ENCODE assay signal across 8 cellular contexts in the genomic region with DNA sequence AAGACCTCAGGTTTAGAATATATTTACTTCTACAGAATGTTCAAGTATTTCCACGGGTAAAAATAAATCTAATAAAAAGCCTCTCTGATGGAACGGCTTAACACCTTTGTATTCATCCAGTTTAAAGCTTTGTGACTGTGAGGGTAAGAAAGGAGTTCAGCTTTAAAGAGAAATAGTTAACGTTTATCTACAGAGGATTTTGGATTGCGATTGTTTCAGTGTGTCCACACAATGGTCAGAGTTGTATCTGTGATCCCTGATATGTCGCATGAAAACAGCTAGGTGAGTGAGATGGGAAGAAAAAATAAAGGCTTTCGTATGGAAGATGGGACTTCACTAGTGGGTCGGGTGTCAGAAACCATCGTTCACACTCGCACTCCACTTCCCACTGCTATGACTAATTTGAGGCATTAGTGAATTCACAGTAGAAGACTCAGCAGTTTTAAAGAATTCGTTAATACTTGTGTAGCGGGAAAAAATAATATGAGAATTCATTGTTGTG. TPM values are rescaled to one million over a fixed set of nuclear protein-coding genes. Genes with fewer than 3 reads are reported as not detected.
DNase-seq lines count a peak whose midpoint lies in the region; ATAC-seq, FAIRE-seq and TF ChIP-seq lines count a peak whose summit lies in the region.

No MANE protein-coding gene starts in this region.

- FAIRE-seq in kidney (lab: Jason Lieb, UNC) (no peak), HTR-8/SVneo (lab: Jason Lieb, UNC) (no peak)

- peak overlapping the region in 2 of 3 donors; percentile 72 to 88 for H3K27ac Mint-ChIP-seq in CD4-positive, CD25-positive, alpha-beta regulatory T cell

- peaks cover 21 to 51% (median 33%) of the 10 kb centered on the region in 4 donors for H3K4me1 Mint-ChIP-seq in CD4-positive, CD25-positive, alpha-beta regulatory T cell

- peak overlapping the region; percentile 94 for H3K4me2 ChIP-seq in IMR-90 (ENCODE audit: low read depth, low read length)

- no peak for ATAC-seq in CD4-positive, CD25-positive, alpha-beta regulatory T cell (ENCODE audit: low read depth in 2 of 2)
- ATAC-seq in IMR-90 (ENCODE audit: low read depth) (no peak), HG02678 (IDR thresholded peaks at IDR 0.05; ENCODE audit: unreplicated experiment) (no peak), HG03159 (IDR thresholded peaks at IDR 0.05; ENCODE audit: unreplicated experiment) (no peak)

- H3K14ac ChIP-seq in IMR-90 (replicated peaks; ENCODE audit: low read depth, low read length), result no peak overlapping the region

- peak overlapping the region; percentile 12; the same call in 1 of the 2 replicates for H3K9ac ChIP-seq in IMR-90 (ENCODE audit: low read depth, low read length)
- peak overlapping the region; percentile 77 for H3K9ac ChIP-seq in adipocyte (ENCODE audit: low read length)
- H3K9ac ChIP-seq in kidney (ENCODE audit: low read length in 2 of 2), result peak overlapping the region; percentile 11 to 43
- H3K9ac ChIP-seq in stomach smooth muscle (ENCODE audit: low read length in 2 of 2), result peak overlapping the region; percentile 7 to 58

- TF ChIP-seq POLR2A in IMR-90 (IDR thresholded peaks at IDR 0.05; ENCODE audit: low read depth, low read length), result no peak

- no peak for TF ChIP-seq CTCF in IMR-90 (conservative IDR thresholded peaks at IDR 0.05; ENCODE audit: low read depth, low read length)
- no peak for TF ChIP-seq CTCF in kidney (IDR thresholded peaks at IDR 0.05; ENCODE audit: borderline replicate concordance, extremely low read depth, insufficient read depth)

- no TSS peak for BruUV-seq in IMR-90 (replicated peaks; lab: Mats Ljungman, UMichigan)

- H2BK120ac ChIP-seq in IMR-90 (ENCODE audit: low read depth, low read length), result no peak overlapping the region

- H3K4me3 ChIP-seq in CD4-positive, CD25-positive, alpha-beta regulatory T cell (ENCODE audit: low read depth, low read length), result peak overlapping the region; percentile 67
- H3K4me3 ChIP-seq in IMR-90 (ENCODE audit: insufficient read depth, low read depth, low read length), result peak overlapping the region; percentile 90
- H3K4me3 ChIP-seq in adipocyte (ENCODE audit: low read length), result peak overlapping the region; percentile 92
- H3K4me3 ChIP-seq in kidney (ENCODE audit: low read length in 2 of 2), result peak overlapping the region; percentile 67
- H3K4me3 ChIP-seq in stomach smooth muscle (ENCODE audit: low read length in 2 of 2), result peak overlapping the region; percentile 64 to 90

- no peak for TF ChIP-seq RAD21 in IMR-90 (IDR thresholded peaks at IDR 0.05; ENCODE audit: low read length)

- no peak overlapping the region for H3K18ac ChIP-seq in IMR-90 (ENCODE audit: low read depth, low read length)

- no peak overlapping the region for H2BK5ac ChIP-seq in IMR-90 (ENCODE audit: low read depth, low read length, poor library complexity, severe bottlenecking)

- H2AFZ ChIP-seq in IMR-90 (replicated peaks; ENCODE audit: low read length, poor library complexity), result no peak overlapping the region

- intact Hi-C loops in IMR-90 (cut with micrococcal nuclease) (loop anchor here (1.0 kb wide), 1 partner anchor 148 kb away; no protein-coding TSS in a partner anchor), kidney (cut with DNase I) (no loop called here)

- peak overlapping the region; percentile 13; the same call in 1 of the 2 replicates for H3K23ac ChIP-seq in IMR-90 (ENCODE audit: low read depth, low read length)

- H4K91ac ChIP-seq in IMR-90 (ENCODE audit: insufficient read depth, low read depth, low read length), result no peak overlapping the region

- H3K36me3 ChIP-seq in CD4-positive, CD25-positive, alpha-beta regulatory T cell (ENCODE audit: control insufficient read depth, insufficient read depth, low read length), result no peaks in the 10 kb centered on the region
- H3K36me3 ChIP-seq in IMR-90 (ENCODE audit: control insufficient read depth, insufficient read depth, low read length) (no peaks in the 10 kb centered on the region), adipocyte (ENCODE audit: control insufficient read depth, insufficient read depth, low read length, severe bottlenecking) (no peaks in the 10 kb centered on the region), kidney (ENCODE audit: control insufficient read depth in 1 of 2, insufficient read depth in 2 of 2, low read length in 2 of 2) (no peaks in the 10 kb centered on the region), stomach smooth muscle (ENCODE audit: control insufficient read depth in 2 of 2, insufficient read depth in 2 of 2, low read length in 2 of 2) (no peaks in the 10 kb centered on the region)

- peak overlapping the region; percentile 90 to 96 (median 92) for H3K4me3 Mint-ChIP-seq in CD4-positive, CD25-positive, alpha-beta regulatory T cell

- H3K27me3 ChIP-seq in CD4-positive, CD25-positive, alpha-beta regulatory T cell (ENCODE audit: control insufficient read depth, insufficient read depth, low read length), result no peaks in the 10 kb centered on the region
- H3K27me3 ChIP-seq in IMR-90 (ENCODE audit: control insufficient read depth, insufficient read depth, low read length), result no peaks in the 10 kb centered on the region
- no peaks in the 10 kb centered on the region for H3K27me3 ChIP-seq in adipocyte (replicated peaks; ENCODE audit: control insufficient read depth, insufficient read depth, low read length)
- H3K27me3 ChIP-seq in stomach smooth muscle (ENCODE audit: control insufficient read depth in 1 of 2, insufficient read depth in 2 of 2, low read length in 2 of 2), result no peaks in the 10 kb centered on the region

- peaks cover 12 to 32% of the 10 kb centered on the region in 2 experiments for H3K79me1 ChIP-seq in IMR-90 (ENCODE audit: low read depth in 1 of 2, low read length in 2 of 2)

- H3K36me3 Mint-ChIP-seq in CD4-positive, CD25-positive, alpha-beta regulatory T cell, result no peaks in the 10 kb centered on the region

- H3K9me3 ChIP-seq in CD4-positive, CD25-positive, alpha-beta regulatory T cell (ENCODE audit: control insufficient read depth in 2 of 2, low read length in 2 of 2), result no peaks in the 10 kb centered on the region
- H3K9me3 ChIP-seq in IMR-90 (ENCODE audit: control insufficient read depth, insufficient read depth, low read length) (no peaks in the 10 kb centered on the region), adipocyte (ENCODE audit: control insufficient read depth, low read length) (no peaks in the 10 kb centered on the region), kidney (ENCODE audit: control insufficient read depth in 1 of 2, low read length in 2 of 2) (no peaks in the 10 kb centered on the region), stomach smooth muscle (ENCODE audit: control insufficient read depth in 2 of 2, low read length in 2 of 2) (no peaks in the 10 kb centered on the region)

- H4K20me1 ChIP-seq in IMR-90 (ENCODE audit: insufficient read depth, low read length), result peaks cover 26% of the 10 kb centered on the region

- CTCF ChIA-PET in IMR-90 (lab: Yijun Ruan, JAX), result interaction anchor here (1.5 kb wide), 1 partner anchor 61 kb away, joined by 10 read pairs; no protein-coding TSS in a partner anchor

- peaks cover 14% of the 10 kb centered on the region for H3K27me3 Mint-ChIP-seq in CD4-positive, CD25-positive, alpha-beta regulatory T cell

- peaks cover 26% of the 10 kb centered on the region for H3K4me1 ChIP-seq in CD4-positive, CD25-positive, alpha-beta regulatory T cell (ENCODE audit: control insufficient read depth, insufficient read depth, low read length, poor library complexity, severe bottlenecking)
- H3K4me1 ChIP-seq in IMR-90 (ENCODE audit: control insufficient read depth, insufficient read depth, low read length) (peaks cover 4% of the 10 kb centered on the region; the same call in 1 of the 2 replicates), adipocyte (ENCODE audit: control insufficient read depth, insufficient read depth, low read length) (peaks cover 22% of the 10 kb centered on the region), kidney (ENCODE audit: control insufficient read depth in 1 of 2, insufficient read depth in 1 of 2, low read depth in 1 of 2, low read length in 2 of 2) (peaks cover 5 to 11% of the 10 kb centered on the region in 2 donors), stomach smooth muscle (ENCODE audit: control insufficient read depth, insufficient read depth, low read length) (peaks cover 18% of the 10 kb centered on the region)

- WGBS in IMR-90 (ENCODE audit: extremely low coverage in 2 of 2, insufficient read length in 1 of 2), 2 experiments, result 0% methylated on average over 1 of the region's 11 CpGs; no CpG with 5 or more reads in 1 of the 2 experiments

- H2AK5ac ChIP-seq in IMR-90 (ENCODE audit: low read depth, low read length), result no peak overlapping the region

- in situ Hi-C loops in IMR-90 (cut with MboI; ENCODE audit: low sequenced_read_pairs), result no loop called here

- dilution Hi-C loops in IMR-90 (cut with HindIII; ENCODE audit: low sequenced_read_pairs, unreplicated experiment), result no loop called here

- no peak overlapping the region for H3K56ac ChIP-seq in IMR-90 (ENCODE audit: extremely low read depth, insufficient read depth, low read length)

- H3K9me3 Mint-ChIP-seq in CD4-positive, CD25-positive, alpha-beta regulatory T cell, result no peaks in the 10 kb centered on the region

- H2BK15ac ChIP-seq in IMR-90 (ENCODE audit: low read depth, low read length), result no peak overlapping the region

- H4K5ac ChIP-seq in IMR-90 (ENCODE audit: low read depth, low read length), result no peak overlapping the region

- H3K4ac ChIP-seq in IMR-90 (ENCODE audit: low read depth, low read length), result no peak overlapping the region

- POLR2A ChIA-PET in IMR-90 (lab: Charles Lee; ENCODE audit: unreplicated experiment), result interaction anchor here (0.6 kb wide), 1 partner anchor 125 kb away, joined by 10 read pairs; no protein-coding TSS in a partner anchor

- DNase-seq in CD4-positive, CD25-positive, alpha-beta regulatory T cell, result no peak
- DNase-seq in IMR-90 (peak; percentile 35), adipocyte (ENCODE audit: low read depth) (peak; percentile 20), kidney (no peak), HTR-8/SVneo (ENCODE audit: insufficient read length, low spot score) (no peak)

- no peak overlapping the region for H3K27ac ChIP-seq in CD4-positive, CD25-positive, alpha-beta regulatory T cell (ENCODE audit: insufficient read depth, low read length, poor library complexity, severe bottlenecking)
- H3K27ac ChIP-seq in IMR-90 (ENCODE audit: insufficient read depth, low read length) (no peak overlapping the region), kidney (ENCODE audit: low read depth in 2 of 2, low read length in 2 of 2) (no peak overlapping the region), stomach smooth muscle (ENCODE audit: low read length) (no peak overlapping the region)

- no peak overlapping the region for H2AK9ac ChIP-seq in IMR-90 (replicated peaks; ENCODE audit: low read depth, low read length, poor library complexity)

- H3K9me1 ChIP-seq in IMR-90 (ENCODE audit: insufficient read depth, low read length), result peaks cover 6% of the 10 kb centered on the region; the same call in 1 of the 2 replicates

- H2BK20ac ChIP-seq in IMR-90 (ENCODE audit: low read depth, low read length), result no peak overlapping the region

- no peak overlapping the region for H4K8ac ChIP-seq in IMR-90 (ENCODE audit: low read depth in 2 of 2, low read length in 2 of 2)

RNA-seq across cellular contexts. Expression of a gene that starts 1.6 kb away (rescaled TPM):
- 53.3 TPM for total RNA-seq in CD4-positive, CD25-positive, alpha-beta regulatory T cell
- 10 to 100 TPM; 72.7 to 86.6 (median 78.1) TPM for polyA plus RNA-seq in CD4-positive, CD25-positive, alpha-beta regulatory T cell
- total RNA-seq in IMR-90 (2012; rRNA removed) (127 and 134 TPM in 2 replicates), kidney (502 TPM)
- polyA plus RNA-seq in IMR-90 (2012; rRNA removed) (210 and 235 TPM in 2 replicates), kidney (ENCODE audit: insufficient read depth, low read depth, low replicate concordance) (338 TPM)
- 149 and 158 TPM in 2 replicates for polyA plus RNA-seq in IMR-90 (2012; cell fraction: cytosol; rRNA removed)
- polyA plus RNA-seq in IMR-90 (2012; cell fraction: nucleus; rRNA removed; ENCODE audit: low replicate concordance), result 87.7 and 134 TPM in 2 replicates

Comparison
In these comparisons a context has a peak if more than half of its experiments do, and no peak if none do; other contexts are left out.
1. DNase-seq: peak in IMR-90 (single experiment) and adipocyte (single experiment); none in CD4-positive, CD25-positive, alpha-beta regulatory T cell (0 of 3), kidney (single experiment) and HTR-8/SVneo (single experiment).
2. H3K9ac ChIP-seq: peak in every context shown above with its lines; median percentile 77 in adipocyte; 32 in stomach smooth muscle; 27 in kidney; 12 in IMR-90.
3. Peak in every context shown above with its lines, with median percentiles within 50 percentile points of each other: H3K4me3 ChIP-seq.